In genomic region chr20:7428946-7429345, GRCh38 we compare ENCODE assay signal across 6 cellular contexts.
"Had no signal": no experiment of that assay in that cellular context is flagged by ENCODE, and none has a peak within 500 bp of the region (broad histone marks: within the 10 kb centered on the region; RNA-seq: fewer than 3 reads in every experiment).

No MANE protein-coding gene starts in this region.

- H3K4me2 ChIP-seq: KMS-11 had no signal

- H3K4me3 ChIP-seq: K562 had no signal

- H3K27ac ChIP-seq: HL-60, KMS-11 had no signal

- H3K9ac ChIP-seq: KMS-11 had no signal

- ATAC-seq: K562 had no signal

- FAIRE-seq: HTR-8/SVneo, K562 had no signal

- DNase-seq: KBM-7, KG1 had no signal
